Comparison of ENCODE assay signal across 8 cellular contexts in genomic region chr1:3501856-3502665, GRCh38. TPM values are rescaled to one million over a fixed set of nuclear protein-coding genes. Genes with fewer than 3 reads are reported as not detected.
DNase-seq lines count a peak whose midpoint lies in the region; ATAC-seq and TF ChIP-seq lines count a peak whose summit lies in the region.

No MANE protein-coding gene starts in this region.

- intact Hi-C loops in colonic mucosa (cut with DNase I): no loop called here
- intact Hi-C loops in aorta (cut with DNase I): no loop called here

- H3K27me3 ChIP-seq in GM06990 (replicated peaks; ENCODE audit: control insufficient read depth, insufficient read depth, low read length): no peaks in the 10 kb centered on the region
- no peaks in the 10 kb centered on the region for H3K27me3 ChIP-seq in NT2/D1 (ENCODE audit: insufficient read depth, insufficient read length)
- no peaks in the 10 kb centered on the region for H3K27me3 ChIP-seq in colonic mucosa
- H3K27me3 ChIP-seq in aorta (ENCODE audit: control insufficient read depth in 1 of 2, insufficient read depth in 2 of 2, low read length in 1 of 2): no peaks in the 10 kb centered on the region

- TF ChIP-seq CTCF in GM06990 (IDR thresholded peaks at IDR 0.05; ENCODE audit: insufficient read depth, low read length, poor library complexity, severe bottlenecking): no peak
- no peak for TF ChIP-seq CTCF in colonic mucosa (IDR thresholded peaks at IDR 0.05)

- DNase-seq in GM06990 (ENCODE audit: extremely low read depth, insufficient read length) (peak; percentile 40), NT2/D1 (ENCODE audit: low read depth, low spot score) (peak; percentile 57), colonic mucosa (peak; percentile 70), medulla oblongata (ENCODE audit: extremely low spot score) (peak; percentile 57), aorta (peak; percentile 76 to 87)

- H3K36me3 ChIP-seq in GM06990 (ENCODE audit: control insufficient read depth, insufficient read depth, low read length) (no peaks in the 10 kb centered on the region), NT2/D1 (ENCODE audit: insufficient read depth, insufficient read length, low read length) (peaks cover 6% of the 10 kb centered on the region), colonic mucosa (no peaks in the 10 kb centered on the region), aorta (ENCODE audit: control insufficient read depth in 1 of 2, insufficient read depth in 2 of 2, low read length in 1 of 2) (peaks cover 0 to 3% of the 10 kb centered on the region in 2 donors)

- H3K4me1 ChIP-seq in NT2/D1 (ENCODE audit: insufficient read depth, insufficient read length): no peaks in the 10 kb centered on the region
- no peaks in the 10 kb centered on the region for H3K4me1 ChIP-seq in colonic mucosa
- no peaks in the 10 kb centered on the region for H3K4me1 ChIP-seq in aorta (ENCODE audit: control insufficient read depth in 1 of 2, insufficient read depth in 2 of 2, low read length in 2 of 2)

- peak; percentile 96 for ATAC-seq in aorta (ENCODE audit: low FRiP score)
- ATAC-seq in GM18502 (IDR thresholded peaks at IDR 0.05; ENCODE audit: poor library complexity, unreplicated experiment): no peak
- ATAC-seq in GM18907 (IDR thresholded peaks at IDR 0.05; ENCODE audit: unreplicated experiment): no peak
- no peak for ATAC-seq in HG03039 (IDR thresholded peaks at IDR 0.05; ENCODE audit: unreplicated experiment)

- H3K27ac ChIP-seq in colonic mucosa (no peak overlapping the region), aorta (ENCODE audit: low read depth in 1 of 2, low read length in 2 of 2) (no peak overlapping the region)

- H3K9me3 ChIP-seq in NT2/D1 (ENCODE audit: insufficient read depth, low read length) (no peaks in the 10 kb centered on the region), colonic mucosa (no peaks in the 10 kb centered on the region), aorta (ENCODE audit: control insufficient read depth, low read length) (no peaks in the 10 kb centered on the region)

- no peak overlapping the region for H3K9ac ChIP-seq in NT2/D1 (ENCODE audit: insufficient read length, low read depth)
- H3K9ac ChIP-seq in colonic mucosa (ENCODE audit: low read depth in 2 of 2, low read length in 2 of 2): no peak overlapping the region

- H3K4me3 ChIP-seq in GM06990 (replicated peaks; ENCODE audit: low read depth, low read length) (no peak overlapping the region), NT2/D1 (ENCODE audit: insufficient read length, low read depth) (no peak overlapping the region), colonic mucosa (no peak overlapping the region), aorta (ENCODE audit: low read length in 2 of 2) (no peak overlapping the region)

- WGBS in aorta, 2 donors: 69 to 76% methylated on average over 20 to 26 of the region's 26 CpGs

RNA-seq across cellular contexts. Expression of gene ARHGEF16, which starts 47.6 kb away (rescaled TPM):
- total RNA-seq in colonic mucosa (10 to 100 TPM; 77.3 to 90.2 TPM), aorta (1 to 10 TPM in 1 of 2 donors, under 1 TPM in 1; 0.62 to 1.4 TPM)
- 1 to 10 TPM in 1 of 2 donors, not detected in 1; 8.8 TPM for polyA plus RNA-seq in aorta

Comparison
In these comparisons a context has a peak if more than half of its experiments do, and no peak if none do; other contexts are left out.
1. RNA of gene ARHGEF16, which starts 47.6 kb away (total RNA-seq): 77.3 to 90.2 TPM in colonic mucosa; 0.62 to 1.4 TPM in aorta; every median in the first group is over 10 times any median in the second.
2. Peak in every context shown above with its lines, with median percentiles within 50 percentile points of each other: DNase-seq.